Comparison of ENCODE assay signal across 1 cellular context in the genomic region with DNA sequence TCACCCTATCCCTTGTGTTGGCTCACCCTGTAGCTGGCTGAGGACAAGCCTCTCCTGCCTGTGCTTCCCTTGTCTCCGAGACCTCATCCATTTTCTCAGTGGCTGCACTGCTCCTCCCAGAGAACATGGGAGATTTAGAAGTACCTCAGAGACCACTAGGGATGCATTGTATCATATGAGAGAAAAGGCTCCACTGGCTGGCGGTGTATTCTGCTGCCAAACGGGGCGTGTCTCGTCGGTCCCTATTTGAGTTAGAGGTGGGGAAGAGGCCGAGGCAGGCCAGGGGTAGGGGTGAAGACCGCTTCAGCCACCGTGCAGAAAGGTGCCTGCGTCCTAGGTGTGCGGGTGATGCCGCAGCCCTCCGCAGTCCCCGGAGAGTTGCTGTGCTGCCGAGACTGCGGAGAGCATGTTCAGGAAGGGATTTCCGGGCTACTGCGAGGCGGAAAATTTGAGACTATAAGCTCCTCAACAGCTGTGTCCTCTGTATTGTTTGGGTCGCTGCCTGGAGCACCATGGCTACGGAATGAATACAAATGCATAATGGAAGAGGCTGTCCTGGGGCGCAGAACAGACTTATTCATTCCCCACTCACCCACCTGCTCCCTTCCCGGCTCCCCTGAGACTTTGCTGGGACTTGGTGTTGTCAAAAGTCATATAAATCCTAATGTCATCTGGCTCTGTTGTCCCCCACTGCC.
TF ChIP-seq lines count a peak whose summit lies in the region.

No MANE protein-coding gene starts in this region.

TF ChIP-seq in SK-N-SH, 30 proteins besides CTCF, POLR2A, EP300 and RAD21:
- no peak for TF ChIP-seq RCOR1 (IDR thresholded peaks at IDR 0.05; ENCODE audit: low read length)
- TF ChIP-seq MEF2A (IDR thresholded peaks at IDR 0.05; ENCODE audit: borderline replicate concordance, low read depth), result no peak
- TF ChIP-seq, protein P1, sequence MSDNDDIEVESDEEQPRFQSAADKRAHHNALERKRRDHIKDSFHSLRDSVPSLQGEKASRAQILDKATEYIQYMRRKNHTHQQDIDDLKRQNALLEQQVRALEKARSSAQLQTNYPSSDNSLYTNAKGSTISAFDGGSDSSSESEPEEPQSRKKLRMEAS (IDR thresholded peaks at IDR 0.05; ENCODE audit: low read depth), result no peak
- TF ChIP-seq GABPA (IDR thresholded peaks at IDR 0.05; ENCODE audit: low read depth), result no peak
- TF ChIP-seq, protein P2, sequence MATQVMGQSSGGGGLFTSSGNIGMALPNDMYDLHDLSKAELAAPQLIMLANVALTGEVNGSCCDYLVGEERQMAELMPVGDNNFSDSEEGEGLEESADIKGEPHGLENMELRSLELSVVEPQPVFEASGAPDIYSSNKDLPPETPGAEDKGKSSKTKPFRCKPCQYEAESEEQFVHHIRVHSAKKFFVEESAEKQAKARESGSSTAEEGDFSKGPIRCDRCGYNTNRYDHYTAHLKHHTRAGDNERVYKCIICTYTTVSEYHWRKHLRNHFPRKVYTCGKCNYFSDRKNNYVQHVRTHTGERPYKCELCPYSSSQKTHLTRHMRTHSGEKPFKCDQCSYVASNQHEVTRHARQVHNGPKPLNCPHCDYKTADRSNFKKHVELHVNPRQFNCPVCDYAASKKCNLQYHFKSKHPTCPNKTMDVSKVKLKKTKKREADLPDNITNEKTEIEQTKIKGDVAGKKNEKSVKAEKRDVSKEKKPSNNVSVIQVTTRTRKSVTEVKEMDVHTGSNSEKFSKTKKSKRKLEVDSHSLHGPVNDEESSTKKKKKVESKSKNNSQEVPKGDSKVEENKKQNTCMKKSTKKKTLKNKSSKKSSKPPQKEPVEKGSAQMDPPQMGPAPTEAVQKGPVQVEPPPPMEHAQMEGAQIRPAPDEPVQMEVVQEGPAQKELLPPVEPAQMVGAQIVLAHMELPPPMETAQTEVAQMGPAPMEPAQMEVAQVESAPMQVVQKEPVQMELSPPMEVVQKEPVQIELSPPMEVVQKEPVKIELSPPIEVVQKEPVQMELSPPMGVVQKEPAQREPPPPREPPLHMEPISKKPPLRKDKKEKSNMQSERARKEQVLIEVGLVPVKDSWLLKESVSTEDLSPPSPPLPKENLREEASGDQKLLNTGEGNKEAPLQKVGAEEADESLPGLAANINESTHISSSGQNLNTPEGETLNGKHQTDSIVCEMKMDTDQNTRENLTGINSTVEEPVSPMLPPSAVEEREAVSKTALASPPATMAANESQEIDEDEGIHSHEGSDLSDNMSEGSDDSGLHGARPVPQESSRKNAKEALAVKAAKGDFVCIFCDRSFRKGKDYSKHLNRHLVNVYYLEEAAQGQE (IDR thresholded peaks at IDR 0.05; ENCODE audit: low read depth, low read length), result no peak
- TF ChIP-seq FOXM1 (IDR thresholded peaks at IDR 0.05; ENCODE audit: low read depth), result no peak
- TF ChIP-seq RXRA (IDR thresholded peaks at IDR 0.05; ENCODE audit: borderline replicate concordance, low read depth), result no peak
- no peak for TF ChIP-seq FOSL2 (IDR thresholded peaks at IDR 0.05; ENCODE audit: borderline replicate concordance, low read depth)
- TF ChIP-seq MXI1 (IDR thresholded peaks at IDR 0.05; ENCODE audit: low read depth, low read length), result no peak
- no peak for TF ChIP-seq FOXJ3 (CRISPR knock-in tag; IDR thresholded peaks at IDR 0.05)
TF ChIP-seq in SK-N-SH: peak in this region for 0.
